11 cellular contexts compared by ENCODE assay signal in genomic region chr2:216665717-216666116, GRCh38. TPM values are rescaled to one million over a fixed set of nuclear protein-coding genes. Genes with fewer than 3 reads are reported as not detected.
A peak's percentile ranks its signal among the peaks of the same experiment; 100 is the strongest.
DNase-seq lines count a peak whose midpoint lies in the region; ATAC-seq and TF ChIP-seq lines count a peak whose summit lies in the region.
"Had no signal": no experiment of that assay in that cellular context is flagged by ENCODE, and none has a peak within 500 bp of the region (broad histone marks: within the 10 kb centered on the region; RNA-seq: fewer than 3 reads in every experiment).

No MANE protein-coding gene starts in this region.

- peaks cover 27% of the 10 kb centered on the region for H3K4me1 Mint-ChIP-seq in osteocyte (ENCODE audit: unreplicated experiment)
- peaks cover 2% of the 10 kb centered on the region for H3K4me1 Mint-ChIP-seq in activated CD4-positive, alpha-beta T cell treated with anti-CD3 and anti-CD28 coated beads, Interleukin-2, amount 10 ng/mL, durations not matched to agents 24 days and 14 days
- H3K4me1 Mint-ChIP-seq: IgD-negative memory B cell, T-cell had no signal

- H3K36me3 Mint-ChIP-seq in osteocyte (ENCODE audit: unreplicated experiment) = peaks cover 51% of the 10 kb centered on the region
- H3K36me3 Mint-ChIP-seq in activated CD4-positive, alpha-beta T cell treated with anti-CD3 and anti-CD28 coated beads, Interleukin-2, amount 10 ng/mL, durations not matched to agents 24 days and 14 days (ENCODE audit: low read depth) = no peaks in the 10 kb centered on the region
- H3K36me3 Mint-ChIP-seq: IgD-negative memory B cell, T-cell had no signal

- H3K4me3 ChIP-seq in HUES48 (ENCODE audit: low read depth, low read length) (no peak overlapping the region), NT2/D1 (ENCODE audit: insufficient read length, low read depth) (no peak overlapping the region)
- H3K4me3 ChIP-seq: spleen had no signal

- ATAC-seq in foreskin keratinocyte (peak; percentile 40), HG02840 (IDR thresholded peaks at IDR 0.05; ENCODE audit: low FRiP score, unreplicated experiment) (no peak)

- H3K9me3 ChIP-seq in HUES48 (ENCODE audit: control insufficient read depth, insufficient read depth, low read length) = no peaks in the 10 kb centered on the region
- no peaks in the 10 kb centered on the region for H3K9me3 ChIP-seq in NT2/D1 (ENCODE audit: insufficient read depth, low read length)
- H3K9me3 ChIP-seq: spleen had no signal

- no peak overlapping the region for H3K9ac ChIP-seq in HUES48 (ENCODE audit: low read depth, low read length)
- H3K9ac ChIP-seq in NT2/D1 (ENCODE audit: insufficient read length, low read depth) = no peak overlapping the region

- peak overlapping the region; percentile 24 for H3K27ac ChIP-seq in HUES48 (ENCODE audit: low read depth, low read length)
- no peak overlapping the region for H3K27ac ChIP-seq in foreskin keratinocyte

- H3K27me3 ChIP-seq in HUES48 (ENCODE audit: control insufficient read depth, insufficient read depth, low read length) (no peaks in the 10 kb centered on the region), NT2/D1 (ENCODE audit: insufficient read depth, insufficient read length) (no peaks in the 10 kb centered on the region), foreskin keratinocyte (peaks cover 9% of the 10 kb centered on the region)

- no peak for TF ChIP-seq CTCF in foreskin keratinocyte (conservative IDR thresholded peaks at IDR 0.05)
- no peak for TF ChIP-seq CTCF in osteocyte (IDR thresholded peaks at IDR 0.05)

- H3K36me3 ChIP-seq in HUES48 (ENCODE audit: control insufficient read depth, insufficient read depth, low read length) (peaks cover 25% of the 10 kb centered on the region), NT2/D1 (ENCODE audit: insufficient read depth, insufficient read length, low read length) (peaks cover 39% of the 10 kb centered on the region)

- intact Hi-C loops in activated CD4-positive, alpha-beta T cell treated with anti-CD3 and anti-CD28 coated beads, Interleukin-2, amount 10 ng/mL, durations not matched to agents 24 days and 14 days (cut with micrococcal nuclease) = loop anchor here (1.0 kb wide), 1 partner anchor 146 kb away; no protein-coding TSS in a partner anchor

- DNase-seq in NT2/D1 (ENCODE audit: low read depth, low spot score) (peak; percentile 82), foreskin keratinocyte (peak in 1 of 2 donors; percentile 71), osteocyte (ENCODE audit: extremely low spot score, unreplicated experiment) (no peak), NCI-H526 treated with DMSO at 0.1 percent for 48 hours (lab: John Stamatoyannopoulos, UW) (no peak)
- no peak for DNase-seq in activated CD4-positive, alpha-beta T cell treated with anti-CD3 and anti-CD28 coated beads, Interleukin-2, amount 10 ng/mL, durations not matched to agents 24 days and 14 days
- no peak for DNase-seq in central memory CD4-positive, alpha-beta T cell

- no peaks in the 10 kb centered on the region for H3K9me3 Mint-ChIP-seq in osteocyte (ENCODE audit: unreplicated experiment)
- no peaks in the 10 kb centered on the region for H3K9me3 Mint-ChIP-seq in activated CD4-positive, alpha-beta T cell treated with anti-CD3 and anti-CD28 coated beads, Interleukin-2, amount 10 ng/mL, durations not matched to agents 24 days and 14 days
- H3K9me3 Mint-ChIP-seq: IgD-negative memory B cell, T-cell had no signal

- H3K4me1 ChIP-seq in HUES48 (ENCODE audit: control insufficient read depth, insufficient read depth, low read length) = peaks cover 17% of the 10 kb centered on the region
- peaks cover 19% of the 10 kb centered on the region for H3K4me1 ChIP-seq in NT2/D1 (ENCODE audit: insufficient read depth, insufficient read length)
- peaks cover 16% of the 10 kb centered on the region for H3K4me1 ChIP-seq in foreskin keratinocyte

- no peak overlapping the region for H3K4me3 Mint-ChIP-seq in osteocyte (ENCODE audit: unreplicated experiment)
- no peak overlapping the region for H3K4me3 Mint-ChIP-seq in activated CD4-positive, alpha-beta T cell treated with anti-CD3 and anti-CD28 coated beads, Interleukin-2, amount 10 ng/mL, durations not matched to agents 24 days and 14 days
- H3K4me3 Mint-ChIP-seq: T-cell had no signal

- no peaks in the 10 kb centered on the region for H3K27me3 Mint-ChIP-seq in osteocyte (ENCODE audit: unreplicated experiment)
- peaks cover 7% of the 10 kb centered on the region for H3K27me3 Mint-ChIP-seq in activated CD4-positive, alpha-beta T cell treated with anti-CD3 and anti-CD28 coated beads, Interleukin-2, amount 10 ng/mL, durations not matched to agents 24 days and 14 days

- peak overlapping the region; percentile 76 for H3K27ac Mint-ChIP-seq in osteocyte (ENCODE audit: unreplicated experiment)
- no peak overlapping the region for H3K27ac Mint-ChIP-seq in activated CD4-positive, alpha-beta T cell treated with anti-CD3 and anti-CD28 coated beads, Interleukin-2, amount 10 ng/mL, durations not matched to agents 24 days and 14 days
- H3K27ac Mint-ChIP-seq: IgD-negative memory B cell, T-cell had no signal

RNA-seq across cellular contexts. Expression of gene IGFBP5, which starts 29.6 kb away (rescaled TPM):
- 0.20 and 0.28 TPM in 2 replicates for total RNA-seq in foreskin keratinocyte
- polyA plus RNA-seq in foreskin keratinocyte = 0.07 and 0.19 TPM in 2 replicates
- 1,145 and 1,383 TPM in 2 replicates for total RNA-seq in osteocyte
- not detected in 2 replicates for total RNA-seq in activated CD4-positive, alpha-beta T cell treated with anti-CD3 and anti-CD28 coated beads, Interleukin-2, amount 10 ng/mL, durations not matched to agents 24 days and 14 days
- polyA plus RNA-seq: IgD-negative memory B cell had no signal

RNA-seq across cellular contexts. Expression of gene IGFBP2, which starts 32.5 kb away (rescaled TPM):
- total RNA-seq in foreskin keratinocyte = 33.9 and 46.8 TPM in 2 replicates
- 41.4 and 55.5 TPM in 2 replicates for polyA plus RNA-seq in foreskin keratinocyte
- 2,796 and 2,855 TPM in 2 replicates for total RNA-seq in osteocyte
- total RNA-seq in activated CD4-positive, alpha-beta T cell treated with anti-CD3 and anti-CD28 coated beads, Interleukin-2, amount 10 ng/mL, durations not matched to agents 24 days and 14 days = 33.5 and 42.4 TPM in 2 replicates
- polyA plus RNA-seq: IgD-negative memory B cell had no signal

Comparison
In these comparisons a context has a peak if more than half of its experiments do, and no peak if none do; other contexts are left out.
1. RNA of gene IGFBP5, which starts 29.6 kb away (total RNA-seq): 1,145 to 1,383 TPM in osteocyte; 0.20 to 0.28 TPM in foreskin keratinocyte and not detected in activated CD4-positive, alpha-beta T cell treated with anti-CD3 and anti-CD28 coated beads, Interleukin-2, amount 10 ng/mL, durations not matched to agents 24 days and 14 days; every median in the first group is over 100 times any median in the second.
2. RNA of gene IGFBP2, which starts 32.5 kb away (total RNA-seq): 2,796 to 2,855 TPM in osteocyte; 33.9 to 46.8 TPM in foreskin keratinocyte and 33.5 to 42.4 TPM in activated CD4-positive, alpha-beta T cell treated with anti-CD3 and anti-CD28 coated beads, Interleukin-2, amount 10 ng/mL, durations not matched to agents 24 days and 14 days; every median in the first group is over 10 times any median in the second.